In genomic region chr2:240192661-240193060, GRCh38 we compare ENCODE assay signal across 36 cellular contexts. TPM values are rescaled to one million over a fixed set of nuclear protein-coding genes. Genes with fewer than 3 reads are reported as not detected.
"Had no signal": no experiment of that assay in that cellular context is flagged by ENCODE, and none has a peak within 500 bp of the region (broad histone marks: within the 10 kb centered on the region; RNA-seq: fewer than 3 reads in every experiment).

No MANE protein-coding gene starts in this region.

- ATAC-seq: activated T-cell treated with anti-CD3 and anti-CD28 coated beads, Interleukin-2, amount 50 U/mL, for 4 hours; PC-3; Right ventricle myocardium inferior had no signal

- H3K36me3 Mint-ChIP-seq: activated naive CD4-positive, alpha-beta T cell treated with anti-CD3 and anti-CD28 coated beads, Interleukin-2, amount 50 U/mL, for 24 hours; activated naive CD8-positive, alpha-beta T cell treated with anti-CD3 and anti-CD28 coated beads, Interleukin-2, amount 10 ng/mL, durations not matched to agents 7 days and 5 days had no signal

- H3K4me3 ChIP-seq: ascending aorta, breast epithelium, Peyer's patch had no signal

- H3K27ac Mint-ChIP-seq: activated B cell treated with CpG ODN at 0.5 μM for 24 hours; activated CD4-positive, alpha-beta memory T cell treated with anti-CD3 and anti-CD28 coated beads for 36 hours; activated naive CD4-positive, alpha-beta T cell treated with anti-CD3 and anti-CD28 coated beads, Interleukin-2, amount 50 U/mL, for 24 hours; activated naive CD8-positive, alpha-beta T cell treated with anti-CD3 and anti-CD28 coated beads, Interleukin-2, amount 10 ng/mL, durations not matched to agents 7 days and 5 days had no signal

- H3K4me3 Mint-ChIP-seq: activated B cell treated with CpG ODN at 0.5 μM for 24 hours; activated CD4-positive, alpha-beta memory T cell treated with anti-CD3 and anti-CD28 coated beads for 36 hours; activated naive CD4-positive, alpha-beta T cell treated with anti-CD3 and anti-CD28 coated beads, Interleukin-2, amount 50 U/mL, for 24 hours; activated naive CD8-positive, alpha-beta T cell treated with anti-CD3 and anti-CD28 coated beads, Interleukin-2, amount 10 ng/mL, durations not matched to agents 7 days and 5 days; activated T-cell treated with anti-CD3 and anti-CD28 coated beads, Interleukin-2, amount 50 U/mL, for 4 hours had no signal

- H3K4me1 Mint-ChIP-seq: activated B cell treated with CpG ODN at 0.5 μM for 24 hours; activated naive CD4-positive, alpha-beta T cell treated with anti-CD3 and anti-CD28 coated beads, Interleukin-2, amount 50 U/mL, for 24 hours; activated naive CD8-positive, alpha-beta T cell treated with anti-CD3 and anti-CD28 coated beads, Interleukin-2, amount 10 ng/mL, durations not matched to agents 7 days and 5 days had no signal

- H3K27me3 ChIP-seq: ascending aorta, Peyer's patch had no signal

- H3K4me1 ChIP-seq: ascending aorta, breast epithelium, Peyer's patch had no signal

- H3K27ac ChIP-seq: ascending aorta, breast epithelium, Peyer's patch, VCaP had no signal

- DNase-seq: activated B cell treated with CpG ODN at 0.5 μM for 24 hours; activated CD4-positive, alpha-beta memory T cell treated with anti-CD3 and anti-CD28 coated beads for 36 hours; activated CD4-positive, alpha-beta T cell treated with anti-CD3 and anti-CD28 coated beads for 4 hours; activated CD4-positive, alpha-beta T cell treated with anti-CD3 and anti-CD28 coated beads, Interleukin-2, amount 50 U/mL, for 1 hour; activated CD4-positive, CD25-positive, alpha-beta regulatory T cell treated with anti-CD3 and anti-CD28 coated beads, Interleukin-2, amount 50 U/mL, for 72 hours; activated CD8-positive, alpha-beta memory T cell treated with anti-CD3 and anti-CD28 coated beads, Interleukin-2, amount 50 U/mL, for 4 hours; activated gamma-delta T cell; activated naive CD4-positive, alpha-beta T cell treated with Interleukin-2 at 50 U/mL for 16 hours; activated naive CD8-positive, alpha-beta T cell treated with anti-CD3 and anti-CD28 coated beads, Interleukin-2, amount 10 ng/mL, durations not matched to agents 7 days and 5 days; activated T-cell treated with anti-CD3 and anti-CD28 coated beads for 4 hours; activated T-cell treated with anti-CD3 and anti-CD28 coated beads, Interleukin-2, amount 50 U/mL, for 4 hours; Karpas-422; KBM-7; NCI-H1436 treated with DMSO at 0.1 percent for 48 hours; NCI-H1694 treated with DMSO at 0.1 percent for 48 hours; NCI-H2029; NCI-H2171; NCI-H510A; NCI-H526; NCI-H748 treated with DMSO at 0.1 percent for 48 hours; NK-92 treated with Interleukin-12 subunit alpha and Interleukin-12 subunit beta, amount 100 ng/mL, for 24 hours; PC-3; Peyer's patch; RPMI8226; SIG-M5; SW 1271; T-helper 1 cell; T-helper 2 cell; T-helper 9 cell had no signal

- H3K9me3 ChIP-seq: ascending aorta, Peyer's patch had no signal

- H3K36me3 ChIP-seq: ascending aorta, breast epithelium, Peyer's patch had no signal

RNA-seq across cellular contexts. Expression of gene OTOS, which starts 52.2 kb away (rescaled TPM):
- total RNA-seq: activated B cell treated with CpG ODN at 0.5 μM for 24 hours; activated CD4-positive, alpha-beta memory T cell treated with anti-CD3 and anti-CD28 coated beads for 36 hours; activated naive CD8-positive, alpha-beta T cell treated with anti-CD3 and anti-CD28 coated beads, Interleukin-2, amount 10 ng/mL, durations not matched to agents 7 days and 5 days; activated T-cell treated with anti-CD3 and anti-CD28 coated beads, Interleukin-2, amount 50 U/mL, for 4 hours; ascending aorta; breast epithelium; MCF 10A; PC-3; Peyer's patch; Right ventricle myocardium inferior; SK-MEL-5 had no signal
